ENCODE assay signal across 8 cellular contexts in the genomic region with DNA sequence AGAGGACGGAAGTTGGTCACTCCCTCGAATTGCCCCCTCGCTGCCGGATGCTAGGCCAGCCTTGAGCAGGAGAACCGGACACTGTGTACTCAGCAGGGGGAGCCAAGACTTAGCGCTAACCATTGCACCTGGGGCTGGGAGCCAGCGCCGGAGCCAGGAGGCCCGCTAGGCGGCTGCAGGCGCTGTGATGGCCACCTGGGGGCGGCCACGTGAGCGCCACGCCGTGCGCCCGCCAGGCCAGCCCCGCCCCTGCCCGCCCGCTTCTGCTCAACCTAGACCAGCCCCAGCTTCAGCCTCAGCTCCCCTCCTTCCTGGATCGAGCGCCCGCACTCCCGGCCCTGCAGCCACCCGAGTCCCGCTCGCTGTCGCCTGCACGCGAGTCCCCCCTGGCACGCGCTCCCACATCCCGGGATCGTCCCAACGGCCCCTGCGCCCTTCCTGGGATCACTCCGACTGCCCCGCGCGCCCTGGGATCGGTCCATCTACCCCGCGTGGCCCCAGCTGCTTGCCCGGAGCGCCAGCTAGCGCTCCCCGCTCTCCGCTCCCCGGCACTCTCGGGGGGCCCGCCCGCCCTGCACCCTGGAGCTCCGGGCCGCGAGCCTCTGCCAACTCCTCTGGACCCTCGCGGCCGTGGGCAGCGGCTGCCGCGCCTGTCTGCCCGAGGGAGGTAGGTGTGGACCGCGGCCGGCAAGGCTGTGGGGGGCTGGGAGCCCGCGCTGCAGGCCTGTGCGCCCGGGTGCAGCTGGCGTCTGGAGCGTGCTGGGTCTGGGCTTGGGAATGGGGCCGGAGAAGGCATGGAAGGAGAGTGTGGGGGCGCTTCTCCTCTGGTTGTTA. TPM values are rescaled to one million over a fixed set of nuclear protein-coding genes. Genes with fewer than 3 reads are reported as not detected.
DNase-seq lines count a peak whose midpoint lies in the region; ATAC-seq lines count a peak whose summit lies in the region.

A gene (plus strand): TSS at position 266 of the 834 bp plus-strand sequence. CDS start 19,452 bp downstream, outside the sequence.

- no peaks in the 10 kb centered on the region for H3K27me3 Mint-ChIP-seq in activated CD8-positive, alpha-beta memory T cell treated with anti-CD3 and anti-CD28 coated beads, Interleukin-2, amount 10 ng/mL, durations not matched to agents 7 days and 5 days

- H3K4me1 ChIP-seq in endocrine pancreas (ENCODE audit: control insufficient read depth, insufficient read depth, low read length) (no peaks in the 10 kb centered on the region), mesodermal cell (ENCODE audit: control insufficient read depth, insufficient read depth, low read length, poor library complexity, severe bottlenecking) (no peaks in the 10 kb centered on the region)

- no peaks in the 10 kb centered on the region for H3K36me3 ChIP-seq in endocrine pancreas (ENCODE audit: control insufficient read depth, insufficient read depth, low read length)
- H3K36me3 ChIP-seq in mesodermal cell (ENCODE audit: control insufficient read depth, insufficient read depth, low read length), result peaks cover 7% of the 10 kb centered on the region

- no peaks in the 10 kb centered on the region for H3K27me3 ChIP-seq in endocrine pancreas (ENCODE audit: control insufficient read depth, insufficient read depth, low read length)

- CTCF ChIA-PET in activated CD8-positive, alpha-beta memory T cell treated with anti-CD3 and anti-CD28 coated beads, Interleukin-2, amount 10 ng/mL, durations not matched to agents 7 days and 5 days (lab: Charles Lee), result interaction anchor here (0.7 to 8.7 kb wide), 17 partner anchors 10 to 189 kb away, joined by 3 to 113 read pairs (median 4); a partner anchor contains a TSS

- peak; percentile 94 for DNase-seq in COLO829 (ENCODE audit: low spot score)
- DNase-seq in HS-27A (ENCODE audit: low read depth), result peak; percentile 90
- DNase-seq in NOMO-1 (lab: John Stamatoyannopoulos, UW; ENCODE audit: unreplicated experiment in 2 of 2), result peak; percentile 91 to 97
- peak; percentile 92 for DNase-seq in activated CD8-positive, alpha-beta memory T cell treated with anti-CD3 and anti-CD28 coated beads, Interleukin-2, amount 10 ng/mL, durations not matched to agents 7 days and 5 days
- peak; percentile 64 to 73 for DNase-seq in stimulated activated CD8-positive, alpha-beta memory T cell treated with anti-CD3 and anti-CD28 coated beads, Interleukin-15, amount 100 ng/mL, for 4 hours (ENCODE audit: low read depth in 2 of 2)

- H3K9ac ChIP-seq in endocrine pancreas (ENCODE audit: control insufficient read depth, insufficient read depth, low read length), result peak within 1 kb of the TSS; percentile 48

- peaks cover 3% of the 10 kb centered on the region for H3K9me3 Mint-ChIP-seq in activated CD8-positive, alpha-beta memory T cell treated with anti-CD3 and anti-CD28 coated beads, Interleukin-2, amount 10 ng/mL, durations not matched to agents 7 days and 5 days (ENCODE audit: low read depth)

- peak within 1 kb of the TSS; percentile 84 for H3K27ac Mint-ChIP-seq in activated CD8-positive, alpha-beta memory T cell treated with anti-CD3 and anti-CD28 coated beads, Interleukin-2, amount 10 ng/mL, durations not matched to agents 7 days and 5 days

- H3K4me3 ChIP-seq in endocrine pancreas (ENCODE audit: control insufficient read depth, insufficient read depth, low read length) (peak within 1 kb of the TSS; percentile 66), mesodermal cell (ENCODE audit: extremely low read depth, insufficient read depth, low read length, poor library complexity, severe bottlenecking) (peak within 1 kb of the TSS; percentile 84)

- H3K36me3 Mint-ChIP-seq in activated CD8-positive, alpha-beta memory T cell treated with anti-CD3 and anti-CD28 coated beads, Interleukin-2, amount 10 ng/mL, durations not matched to agents 7 days and 5 days, result peaks cover 19% of the 10 kb centered on the region

- peaks cover 41% of the 10 kb centered on the region for H3K4me1 Mint-ChIP-seq in activated CD8-positive, alpha-beta memory T cell treated with anti-CD3 and anti-CD28 coated beads, Interleukin-2, amount 10 ng/mL, durations not matched to agents 7 days and 5 days

- peak within 1 kb of the TSS; percentile 44 for H3K27ac ChIP-seq in mesodermal cell (ENCODE audit: low read depth, low read length, severe bottlenecking)

- H3K4me3 Mint-ChIP-seq in activated CD8-positive, alpha-beta memory T cell treated with anti-CD3 and anti-CD28 coated beads, Interleukin-2, amount 10 ng/mL, durations not matched to agents 7 days and 5 days, result peak within 1 kb of the TSS; percentile 97

- peak; percentile 85 for ATAC-seq in GM19467 (IDR thresholded peaks at IDR 0.05; ENCODE audit: unreplicated experiment)
- ATAC-seq in activated CD8-positive, alpha-beta memory T cell treated with anti-CD3 and anti-CD28 coated beads, Interleukin-2, amount 10 ng/mL, durations not matched to agents 7 days and 5 days, result peak; percentile 95

- 0 to 1% methylated on average over 50 to 60 of the region's 74 CpGs for WGBS in mesodermal cell (ENCODE audit: insufficient coverage in 2 of 2), 2 experiments

- H3K9me3 ChIP-seq in endocrine pancreas (ENCODE audit: control insufficient read depth, low read length), result no peaks in the 10 kb centered on the region
- H3K9me3 ChIP-seq in mesodermal cell (ENCODE audit: control insufficient read depth, low read length), result peaks cover 6% of the 10 kb centered on the region

RNA-seq across cellular contexts. Expression of the gene that starts here (rescaled TPM):
- 10 to 100 TPM; 34.8 to 36.7 TPM for total RNA-seq in activated CD8-positive, alpha-beta memory T cell treated with anti-CD3 and anti-CD28 coated beads, Interleukin-2, amount 10 ng/mL, durations not matched to agents 7 days and 5 days
- 9.4 TPM for polyA plus RNA-seq in mesodermal cell (2013, experiment 1 of 2)
- polyA plus RNA-seq in mesodermal cell (2013, experiment 2 of 2), result 8.9 TPM

Comparison
In these comparisons a context has a peak if more than half of its experiments do, and no peak if none do; other contexts are left out.
1. Peak in every context shown above with its lines: DNase-seq, ATAC-seq, H3K4me3 ChIP-seq and H3K27ac ChIP-seq.